19 cellular contexts compared by ENCODE assay signal in the genomic region with DNA sequence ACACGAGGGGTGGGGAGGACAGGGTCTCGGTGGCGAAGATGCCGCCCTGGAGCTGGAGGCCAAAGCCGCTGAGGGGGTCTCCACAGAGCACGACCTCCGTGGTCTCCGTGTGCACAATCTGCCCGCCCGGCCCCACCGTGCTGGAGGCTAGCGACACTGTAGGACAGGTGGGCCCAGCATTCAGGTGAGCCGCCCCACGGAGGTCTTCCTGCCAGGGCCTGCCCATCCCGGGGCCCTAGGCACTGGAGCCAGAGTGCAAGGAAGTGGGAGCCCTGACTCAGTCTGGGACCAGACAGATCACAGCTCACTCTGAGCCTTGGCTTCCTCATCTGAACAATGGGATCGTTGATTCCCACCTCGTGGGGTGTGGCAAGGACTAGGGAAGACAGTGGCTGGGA. TPM values are rescaled to one million over a fixed set of nuclear protein-coding genes. Genes with fewer than 3 reads are reported as not detected.
DNase-seq lines count a peak whose midpoint lies in the region; ATAC-seq and TF ChIP-seq lines count a peak whose summit lies in the region.
"Had no signal": no experiment of that assay in that cellular context is flagged by ENCODE, and none has a peak within 500 bp of the region (broad histone marks: within the 10 kb centered on the region; RNA-seq: fewer than 3 reads in every experiment).

No MANE protein-coding gene starts in this region.

- H3K27me3 ChIP-seq in RWPE2 (ENCODE audit: insufficient read depth, poor library complexity, severe bottlenecking), result no peaks in the 10 kb centered on the region
- H3K27me3 ChIP-seq in foreskin keratinocyte, result no peaks in the 10 kb centered on the region

- H3K4me3 ChIP-seq in RWPE2 (ENCODE audit: severe bottlenecking), result no peak overlapping the region

- H3K36me3 ChIP-seq in RWPE2 (ENCODE audit: low read depth), result no peaks in the 10 kb centered on the region

- no peak for TF ChIP-seq CTCF in RWPE2 (IDR thresholded peaks at IDR 0.05; ENCODE audit: poor library complexity, severe bottlenecking)
- TF ChIP-seq CTCF in foreskin keratinocyte (conservative IDR thresholded peaks at IDR 0.05), result no peak

- no peaks in the 10 kb centered on the region for H3K4me1 ChIP-seq in RWPE2 (ENCODE audit: insufficient read depth, poor library complexity, severe bottlenecking)
- peaks cover 10% of the 10 kb centered on the region for H3K4me1 ChIP-seq in foreskin keratinocyte

- no peak overlapping the region for H3K27ac ChIP-seq in RWPE2 (ENCODE audit: poor library complexity, severe bottlenecking)
- no peak overlapping the region for H3K27ac ChIP-seq in foreskin keratinocyte
- H3K27ac ChIP-seq: C4-2B had no signal

- peak; percentile 55 for DNase-seq in activated effector memory CD4-positive, alpha-beta T cell treated with anti-CD3 and anti-CD28 coated beads, Interleukin-2, amount 50 U/mL, for 16 hours
- DNase-seq in activated effector memory CD4-positive, alpha-beta T cell treated with Interleukin-2 at 50 U/mL for 16 hours, result no peak
- DNase-seq in RWPE2 (ENCODE audit: low spot score), result peak; percentile 42
- DNase-seq in foreskin keratinocyte, result peak; percentile 25 to 42
- peak; percentile 50 for DNase-seq in sciatic nerve (ENCODE audit: low spot score)
- DNase-seq in SIG-M5 treated with dmso at 0.1 percent for 504 hours (lab: John Stamatoyannopoulos, UW; ENCODE audit: unreplicated experiment), result no peak
- DNase-seq in left colon, result no peak
- DNase-seq: COR-L47; KBM-7; NCI-H1048; NCI-H146; NCI-H226; NCI-H526 treated with DMSO at 0.1 percent for 48 hours; NK-92 treated with Interleukin-12 subunit alpha and Interleukin-12 subunit beta, amount 100 ng/mL, for 24 hours; OCI-M1; RPMI8226 had no signal

- no peaks in the 10 kb centered on the region for H3K9me3 ChIP-seq in RWPE2 (ENCODE audit: severe bottlenecking)

- intact Hi-C loops in sciatic nerve (cut with DNase I), result no loop called here
- intact Hi-C loops in left colon (cut with DNase I, micrococcal nuclease), result no loop called here

- ATAC-seq in RWPE2 (ENCODE audit: low read depth) (no peak), foreskin keratinocyte (peak; percentile 80), sciatic nerve (no peak), HG03280 (IDR thresholded peaks at IDR 0.05; ENCODE audit: unreplicated experiment) (no peak), left colon (no peak)
- ATAC-seq: HCT116 had no signal

RNA-seq across cellular contexts. Expression of gene GRIP2, which starts 25.8 kb away (rescaled TPM):
- total RNA-seq in foreskin keratinocyte (0.78 and 0.81 TPM in 2 replicates), sciatic nerve (2.3 TPM), left colon (1 to 10 TPM in 1 of 2 donors, under 1 TPM in 1; 0.49 to 1.7 TPM)
- polyA plus RNA-seq in foreskin keratinocyte, result 0.47 and 0.57 TPM in 2 replicates

Comparison
In these comparisons a context has a peak if more than half of its experiments do, and no peak if none do; other contexts are left out.
1. DNase-seq: peak in activated effector memory CD4-positive, alpha-beta T cell treated with anti-CD3 and anti-CD28 coated beads, Interleukin-2, amount 50 U/mL, for 16 hours (single experiment), RWPE2 (single experiment), foreskin keratinocyte (2 of 2) and sciatic nerve (single experiment); none in activated effector memory CD4-positive, alpha-beta T cell treated with Interleukin-2 at 50 U/mL for 16 hours (single experiment), SIG-M5 treated with dmso at 0.1 percent for 504 hours (single experiment) and left colon (0 of 2).